26 cellular contexts compared by ENCODE assay signal in genomic region chr1:9093096-9093495, GRCh38.
"Had no signal": no experiment of that assay in that cellular context is flagged by ENCODE, and none has a peak within 500 bp of the region (broad histone marks: within the 10 kb centered on the region; RNA-seq: fewer than 3 reads in every experiment).

No MANE protein-coding gene starts in this region.

- H3K27me3 ChIP-seq: adrenal gland, body of pancreas, breast epithelium, Peyer's patch had no signal

- H3K27ac ChIP-seq: adrenal gland, body of pancreas, breast epithelium, Peyer's patch had no signal

- H3K36me3 ChIP-seq: adrenal gland, breast epithelium, Peyer's patch had no signal

- H3K4me3 ChIP-seq: adrenal gland, body of pancreas, breast epithelium, K562, Peyer's patch had no signal

- DNase-seq: activated CD4-positive, alpha-beta memory T cell treated with anti-CD3 and anti-CD28 coated beads for 36 hours; activated CD4-positive, alpha-beta T cell treated with anti-CD3 and anti-CD28 coated beads for 36 hours; activated CD4-positive, alpha-beta T cell treated with anti-CD3 and anti-CD28 coated beads, Interleukin-2, amount 50 U/mL, for 1 hour; activated CD8-positive, alpha-beta memory T cell treated with anti-CD3 and anti-CD28 coated beads, Interleukin-2, amount 50 U/mL, for 4 hours; activated gamma-delta T cell treated with Interleukin-2 at 50 U/mL for 16 hours; activated naive CD4-positive, alpha-beta T cell treated with anti-CD3 and anti-CD28 coated beads for 36 hours; activated T-cell treated with anti-CD3 and anti-CD28 coated beads for 4 hours; activated T-cell treated with anti-CD3 and anti-CD28 coated beads, Interleukin-2, amount 50 U/mL, for 4 hours; adrenal gland; body of pancreas; caudate nucleus; cerebellar nuclear complex; NCI-H1105 treated with DMSO at 0.1 percent for 48 hours; NCI-H1436; NCI-H1694; NCI-H1930; NCI-H2081 treated with DMSO at 0.1 percent for 48 hours; NCI-H226; NCI-H510A; NCI-H526; NCI-H748 treated with DMSO at 0.1 percent for 48 hours; Peyer's patch; RPMI8226; SHP77 treated with DMSO at 0.1 percent for 48 hours had no signal

- H3K9me3 ChIP-seq: adrenal gland, body of pancreas, breast epithelium, Peyer's patch had no signal

- H3K4me1 ChIP-seq: adrenal gland, body of pancreas, breast epithelium, Peyer's patch had no signal
